8 cellular contexts compared by ENCODE assay signal in the genomic region with DNA sequence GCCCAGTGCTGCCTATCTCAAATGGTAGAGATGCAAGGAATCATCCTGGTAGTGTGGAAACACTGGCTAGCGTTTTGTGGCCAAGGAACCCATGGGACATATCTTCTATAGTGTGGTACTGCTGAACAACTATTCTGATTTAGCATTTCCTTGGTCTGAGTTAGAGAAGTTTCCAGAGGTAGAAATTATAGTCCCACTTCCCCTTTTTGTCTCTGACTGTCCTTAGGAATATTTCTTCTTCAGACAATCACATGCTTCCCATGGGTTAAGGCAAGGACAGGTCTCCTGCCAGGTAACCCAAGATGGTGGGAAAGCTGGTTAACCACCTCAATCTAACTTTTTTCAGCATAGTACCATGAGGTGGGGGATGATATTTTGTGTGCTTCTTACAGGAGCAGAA.
"Had no signal": no experiment of that assay in that cellular context is flagged by ENCODE, and none has a peak within 500 bp of the region (broad histone marks: within the 10 kb centered on the region; RNA-seq: fewer than 3 reads in every experiment).

No MANE protein-coding gene starts in this region.

- ATAC-seq: HCT116, HepG2 had no signal

- H3K36me3 ChIP-seq: HAP-1 had no signal

- FAIRE-seq: HepG2 had no signal

- H3K9me3 ChIP-seq: HAP-1 had no signal

- H3K4me1 ChIP-seq: HAP-1 had no signal

- H3K4me3 ChIP-seq: HAP-1 had no signal

- H3K27ac ChIP-seq: HL-60 had no signal

- DNase-seq: GOT3, H7, HFFc6, KG1 had no signal
